In genomic region chr15:91882858-91883586, GRCh38 we compare ENCODE assay signal across 21 cellular contexts. TPM values are rescaled to one million over a fixed set of nuclear protein-coding genes. Genes with fewer than 3 reads are reported as not detected.
DNase-seq lines count a peak whose midpoint lies in the region; ATAC-seq lines count a peak whose summit lies in the region.
"Had no signal": no experiment of that assay in that cellular context is flagged by ENCODE, and none has a peak within 500 bp of the region (broad histone marks: within the 10 kb centered on the region; RNA-seq: fewer than 3 reads in every experiment).

No MANE protein-coding gene starts in this region.

- peak; percentile 84 for ATAC-seq in Right ventricle myocardium inferior
- peak; percentile 87 for ATAC-seq in left ventricle myocardium superior
- no peak for ATAC-seq in GM21529 (IDR thresholded peaks at IDR 0.05; ENCODE audit: unreplicated experiment)
- ATAC-seq: esophagus mucosa; naive thymus-derived CD4-positive, alpha-beta T cell had no signal

- DNase-seq in Right ventricle myocardium inferior (ENCODE audit: missing footprints) (no peak), cardiac septum (ENCODE audit: low spot score) (no peak), left ventricle myocardium superior (peak; percentile 52), middle frontal gyrus (ENCODE audit: extremely low spot score, low spot score) (no peak)
- no peak for DNase-seq in activated CD4-positive, alpha-beta T cell treated with anti-CD3 and anti-CD28 coated beads, Interleukin-2, amount 50 U/mL, for 48 hours
- DNase-seq in stimulated activated CD4-positive, alpha-beta T cell treated with anti-CD3 and anti-CD28 coated beads, Interleukin-1b, Interleukin-23, amount 100 ng/mL, for 48 hours, result no peak
- DNase-seq: activated CD4-positive, alpha-beta T cell treated with anti-CD3 and anti-CD28 coated beads, Interleukin-2, amount 10 ng/mL, durations not matched to agents 24 days and 14 days; activated naive CD4-positive, alpha-beta T cell treated with anti-CD3 and anti-CD28 coated beads, Interleukin-2, amount 10 ng/mL, durations not matched to agents 7 days and 5 days; activated T-cell treated with anti-CD3 and anti-CD28 coated beads for 4 hours; CD4-positive, alpha-beta memory T cell; KBM-7; naive thymus-derived CD4-positive, alpha-beta T cell; NCI-H1105 treated with DMSO at 0.1 percent for 48 hours; NCI-H2227 treated with DMSO at 0.1 percent for 48 hours; stimulated activated naive CD4-positive, alpha-beta T cell; uterus had no signal

- H3K27ac ChIP-seq in cingulate gyrus (ENCODE audit: low read depth, low read length), result peak overlapping the region; percentile 89
- H3K27ac ChIP-seq: HL-60, prostate gland, uterus had no signal

- intact Hi-C loops in Right ventricle myocardium inferior (cut with DNase I) (no loop called here), cardiac septum (cut with DNase I) (no loop called here), left ventricle myocardium superior (cut with micrococcal nuclease) (no loop called here)

RNA-seq across cellular contexts. Expression of gene SLCO3A1, which starts 29.5 kb away (rescaled TPM):
- total RNA-seq in Right ventricle myocardium inferior (45.9 TPM), cardiac septum (43.9 TPM), left ventricle myocardium superior (52.8 TPM)
